Comparison of ENCODE assay signal across 14 cellular contexts in genomic region chr3:69696365-69696764, GRCh38.
DNase-seq lines count a peak whose midpoint lies in the region; ATAC-seq and TF ChIP-seq lines count a peak whose summit lies in the region.
"Had no signal": no experiment of that assay in that cellular context is flagged by ENCODE, and none has a peak within 500 bp of the region (broad histone marks: within the 10 kb centered on the region; RNA-seq: fewer than 3 reads in every experiment).

No MANE protein-coding gene starts in this region.

- peak; percentile 24 for DNase-seq in NCI-H82 (lab: John Stamatoyannopoulos, UW)
- DNase-seq in NCI-H82 treated with DMSO at 0.1 percent for 48 hours (lab: John Stamatoyannopoulos, UW; ENCODE audit: unreplicated experiment), result no peak
- no peak for DNase-seq in HEK293T (ENCODE audit: extremely low spot score)
- peak; percentile 34 for DNase-seq in choroid plexus epithelial cell (ENCODE audit: low read depth)
- DNase-seq in NCI-H2029 treated with DMSO at 0.1 percent for 48 hours (lab: John Stamatoyannopoulos, UW), result no peak
- DNase-seq: CD8-positive, alpha-beta T cell; COR-L47; DMS53; KBM-7 had no signal

- CTCF ChIA-PET in HEK293T (lab: Yijun Ruan, JAX), result interaction anchor here (1.0 kb wide), 1 partner anchor 96 kb away, joined by 5 read pairs; no protein-coding TSS in a partner anchor

- no peak for TF ChIP-seq CTCF in choroid plexus epithelial cell (conservative IDR thresholded peaks at IDR 0.05; ENCODE audit: low read depth, low read length)

- no peak overlapping the region for H3K4me3 ChIP-seq in choroid plexus epithelial cell (ENCODE audit: low read depth, low read length)
- H3K4me3 ChIP-seq: A549, GM12878 had no signal

- POLR2A ChIA-PET in HEK293T (lab: Yijun Ruan, JAX), result no interaction called here

- ATAC-seq in GM21619 (IDR thresholded peaks at IDR 0.05; ENCODE audit: unreplicated experiment) (no peak), HG03378 (IDR thresholded peaks at IDR 0.05; ENCODE audit: unreplicated experiment) (no peak)
- ATAC-seq: A549; CD8-positive, alpha-beta T cell; GM12878; HCT116 had no signal

TF ChIP-seq in HEK293T, 16 proteins besides CTCF, POLR2A, EP300 and RAD21:
- TF ChIP-seq SUZ12 (IDR thresholded peaks at IDR 0.05), result no peak
- no peak for TF ChIP-seq L3MBTL2 (conservative IDR thresholded peaks at IDR 0.05)
- no peak for TF ChIP-seq CTBP1 (IDR thresholded peaks at IDR 0.05; ENCODE audit: borderline replicate concordance)
- no peak for TF ChIP-seq HDGF (IDR thresholded peaks at IDR 0.05; ENCODE audit: borderline replicate concordance)
- TF ChIP-seq, protein P1, sequence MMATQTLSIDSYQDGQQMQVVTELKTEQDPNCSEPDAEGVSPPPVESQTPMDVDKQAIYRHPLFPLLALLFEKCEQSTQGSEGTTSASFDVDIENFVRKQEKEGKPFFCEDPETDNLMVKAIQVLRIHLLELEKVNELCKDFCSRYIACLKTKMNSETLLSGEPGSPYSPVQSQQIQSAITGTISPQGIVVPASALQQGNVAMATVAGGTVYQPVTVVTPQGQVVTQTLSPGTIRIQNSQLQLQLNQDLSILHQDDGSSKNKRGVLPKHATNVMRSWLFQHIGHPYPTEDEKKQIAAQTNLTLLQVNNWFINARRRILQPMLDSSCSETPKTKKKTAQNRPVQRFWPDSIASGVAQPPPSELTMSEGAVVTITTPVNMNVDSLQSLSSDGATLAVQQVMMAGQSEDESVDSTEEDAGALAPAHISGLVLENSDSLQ (IDR thresholded peaks at IDR 0.05), result peak; percentile 59

Comparison
In these comparisons a context has a peak if more than half of its experiments do, and no peak if none do; other contexts are left out.
1. DNase-seq: peak in NCI-H82 (single experiment) and choroid plexus epithelial cell (single experiment); none in NCI-H82 treated with DMSO at 0.1 percent for 48 hours (single experiment), HEK293T (single experiment) and NCI-H2029 treated with DMSO at 0.1 percent for 48 hours (single experiment).